2 cellular contexts compared by ENCODE assay signal in the genomic region with DNA sequence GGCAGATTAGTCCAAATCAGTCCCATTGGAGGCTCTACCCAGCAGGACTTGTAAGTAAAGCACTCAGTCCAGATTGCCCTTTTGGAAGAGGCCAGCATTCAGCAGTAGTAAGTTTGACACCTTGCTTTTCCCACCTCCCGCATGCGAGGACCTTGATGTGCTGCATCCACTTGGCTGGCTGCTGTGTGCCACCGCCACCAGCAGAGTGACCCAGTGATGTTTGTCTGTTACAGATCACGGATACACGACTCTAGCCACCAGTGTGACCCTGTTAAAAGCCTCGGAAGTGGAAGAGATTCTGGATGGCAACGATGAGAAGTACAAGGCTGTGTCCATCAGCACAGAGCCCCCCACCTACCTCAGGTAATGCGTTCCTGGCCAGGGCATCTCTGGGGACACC.
A peak's percentile ranks its signal among the peaks of the same experiment; 100 is the strongest.
TF ChIP-seq lines count a peak whose summit lies in the region.

No MANE protein-coding gene starts in this region.

TF ChIP-seq in WTC11, 78 proteins besides CTCF, POLR2A, EP300 and RAD21:
- no peak for TF ChIP-seq SMAD3 (CRISPR knock-in tag; IDR thresholded peaks at IDR 0.05; ENCODE audit: borderline replicate concordance)
- no peak for TF ChIP-seq CREM (CRISPR knock-in tag; IDR thresholded peaks at IDR 0.05)
- TF ChIP-seq, protein P1, sequence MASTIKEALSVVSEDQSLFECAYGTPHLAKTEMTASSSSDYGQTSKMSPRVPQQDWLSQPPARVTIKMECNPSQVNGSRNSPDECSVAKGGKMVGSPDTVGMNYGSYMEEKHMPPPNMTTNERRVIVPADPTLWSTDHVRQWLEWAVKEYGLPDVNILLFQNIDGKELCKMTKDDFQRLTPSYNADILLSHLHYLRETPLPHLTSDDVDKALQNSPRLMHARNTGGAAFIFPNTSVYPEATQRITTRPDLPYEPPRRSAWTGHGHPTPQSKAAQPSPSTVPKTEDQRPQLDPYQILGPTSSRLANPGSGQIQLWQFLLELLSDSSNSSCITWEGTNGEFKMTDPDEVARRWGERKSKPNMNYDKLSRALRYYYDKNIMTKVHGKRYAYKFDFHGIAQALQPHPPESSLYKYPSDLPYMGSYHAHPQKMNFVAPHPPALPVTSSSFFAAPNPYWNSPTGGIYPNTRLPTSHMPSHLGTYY (CRISPR knock-in tag; IDR thresholded peaks at IDR 0.05) = no peak
- TF ChIP-seq, protein P2, sequence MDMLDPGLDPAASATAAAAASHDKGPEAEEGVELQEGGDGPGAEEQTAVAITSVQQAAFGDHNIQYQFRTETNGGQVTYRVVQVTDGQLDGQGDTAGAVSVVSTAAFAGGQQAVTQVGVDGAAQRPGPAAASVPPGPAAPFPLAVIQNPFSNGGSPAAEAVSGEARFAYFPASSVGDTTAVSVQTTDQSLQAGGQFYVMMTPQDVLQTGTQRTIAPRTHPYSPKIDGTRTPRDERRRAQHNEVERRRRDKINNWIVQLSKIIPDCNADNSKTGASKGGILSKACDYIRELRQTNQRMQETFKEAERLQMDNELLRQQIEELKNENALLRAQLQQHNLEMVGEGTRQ (CRISPR knock-in tag; IDR thresholded peaks at IDR 0.05) = no peak
- TF ChIP-seq ZBTB21 (CRISPR knock-in tag; IDR thresholded peaks at IDR 0.05; ENCODE audit: borderline replicate concordance) = no peak
- no peak for TF ChIP-seq CBFB (CRISPR knock-in tag; IDR thresholded peaks at IDR 0.05; ENCODE audit: low read depth)

TF ChIP-seq in HepG2, 621 proteins besides CTCF, POLR2A, EP300 and RAD21:
- TF ChIP-seq, protein P3, sequence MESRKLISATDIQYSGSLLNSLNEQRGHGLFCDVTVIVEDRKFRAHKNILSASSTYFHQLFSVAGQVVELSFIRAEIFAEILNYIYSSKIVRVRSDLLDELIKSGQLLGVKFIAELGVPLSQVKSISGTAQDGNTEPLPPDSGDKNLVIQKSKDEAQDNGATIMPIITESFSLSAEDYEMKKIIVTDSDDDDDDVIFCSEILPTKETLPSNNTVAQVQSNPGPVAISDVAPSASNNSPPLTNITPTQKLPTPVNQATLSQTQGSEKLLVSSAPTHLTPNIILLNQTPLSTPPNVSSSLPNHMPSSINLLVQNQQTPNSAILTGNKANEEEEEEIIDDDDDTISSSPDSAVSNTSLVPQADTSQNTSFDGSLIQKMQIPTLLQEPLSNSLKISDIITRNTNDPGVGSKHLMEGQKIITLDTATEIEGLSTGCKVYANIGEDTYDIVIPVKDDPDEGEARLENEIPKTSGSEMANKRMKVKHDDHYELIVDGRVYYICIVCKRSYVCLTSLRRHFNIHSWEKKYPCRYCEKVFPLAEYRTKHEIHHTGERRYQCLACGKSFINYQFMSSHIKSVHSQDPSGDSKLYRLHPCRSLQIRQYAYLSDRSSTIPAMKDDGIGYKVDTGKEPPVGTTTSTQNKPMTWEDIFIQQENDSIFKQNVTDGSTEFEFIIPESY (CRISPR knock-in tag; IDR thresholded peaks at IDR 0.05) = peak; percentile 99
- no peak for TF ChIP-seq ZNF570 (CRISPR knock-in tag; IDR thresholded peaks at IDR 0.05; ENCODE audit: borderline replicate concordance)
TF ChIP-seq in HepG2: peak in this region for 1.
